In genomic region chr2:4670331-4670730, GRCh38 we compare ENCODE assay signal across 22 cellular contexts.
DNase-seq lines count a peak whose midpoint lies in the region; ATAC-seq, FAIRE-seq and TF ChIP-seq lines count a peak whose summit lies in the region.
"Had no signal": no experiment of that assay in that cellular context is flagged by ENCODE, and none has a peak within 500 bp of the region (broad histone marks: within the 10 kb centered on the region; RNA-seq: fewer than 3 reads in every experiment).

No MANE protein-coding gene starts in this region.

- no peaks in the 10 kb centered on the region for H3K9me3 ChIP-seq in suprapubic skin
- H3K9me3 ChIP-seq: A549 had no signal

- H3K4me1 Mint-ChIP-seq in chondrocyte (ENCODE audit: low read depth): peaks cover 45% of the 10 kb centered on the region
- H3K4me1 Mint-ChIP-seq in osteocyte (ENCODE audit: unreplicated experiment): peaks cover 44% of the 10 kb centered on the region
- H3K4me1 Mint-ChIP-seq: GM23338, H9 had no signal

- H3K27me3 ChIP-seq in suprapubic skin: no peaks in the 10 kb centered on the region

- H3K9me3 Mint-ChIP-seq in chondrocyte (ENCODE audit: low read depth) (peaks cover 6% of the 10 kb centered on the region), osteocyte (ENCODE audit: unreplicated experiment) (peaks cover 9% of the 10 kb centered on the region)
- H3K9me3 Mint-ChIP-seq: H9 had no signal

- H3K27ac Mint-ChIP-seq in chondrocyte (ENCODE audit: unreplicated experiment): peak overlapping the region; percentile 53
- peak overlapping the region; percentile 78 for H3K27ac Mint-ChIP-seq in osteocyte (ENCODE audit: unreplicated experiment)
- H3K27ac Mint-ChIP-seq: CD4-positive, CD25-positive, alpha-beta regulatory T cell; CD8-positive, alpha-beta T cell; GM23338; H9 had no signal

- 61% methylated on average over 2 of the region's 2 CpGs for WGBS in suprapubic skin

- no peak overlapping the region for H3K27ac ChIP-seq in suprapubic skin
- H3K27ac ChIP-seq: A549, C4-2B had no signal

- no peak for TF ChIP-seq EP300 in suprapubic skin (IDR thresholded peaks at IDR 0.05)

- H3K36me3 Mint-ChIP-seq in chondrocyte (ENCODE audit: low read depth): no peaks in the 10 kb centered on the region
- H3K36me3 Mint-ChIP-seq in osteocyte (ENCODE audit: unreplicated experiment): peaks cover 2% of the 10 kb centered on the region
- H3K36me3 Mint-ChIP-seq: CD4-positive, CD25-positive, alpha-beta regulatory T cell; CD8-positive, alpha-beta T cell had no signal

- DNase-seq in D721Med (ENCODE audit: insufficient read length, low spot score) (no peak), chondrocyte (ENCODE audit: low spot score) (no peak), osteocyte (ENCODE audit: extremely low spot score, unreplicated experiment) (no peak), iPS-NIHi7 (ENCODE audit: extremely low spot score) (no peak), Right ventricle myocardium superior (no peak), suprapubic skin (ENCODE audit: low spot score in 2 of 2) (no peak)
- DNase-seq: 8988T; Caco-2; CD4-positive, CD25-positive, alpha-beta regulatory T cell; CD8-positive, alpha-beta T cell; DMS 273 treated with DMSO at 0.1 percent for 48 hours; DMS79; EL; GDM1; H9 had no signal

- H3K27me3 Mint-ChIP-seq in chondrocyte (ENCODE audit: low read depth): no peaks in the 10 kb centered on the region
- H3K27me3 Mint-ChIP-seq in osteocyte (ENCODE audit: unreplicated experiment): no peaks in the 10 kb centered on the region
- H3K27me3 Mint-ChIP-seq: CD4-positive, CD25-positive, alpha-beta regulatory T cell had no signal

- no peaks in the 10 kb centered on the region for H3K36me3 ChIP-seq in suprapubic skin

- FAIRE-seq in D721Med (lab: Jason Lieb, UNC): peak; percentile 21
- FAIRE-seq: A549, GM12878, GM19239 had no signal

- intact Hi-C loops in Right ventricle myocardium superior (cut with DNase I): no loop called here

- TF ChIP-seq POLR2A in suprapubic skin (IDR thresholded peaks at IDR 0.05): no peak

- no peaks in the 10 kb centered on the region for H3K4me1 ChIP-seq in suprapubic skin
- H3K4me1 ChIP-seq: A549, Caco-2 had no signal

- H3K4me3 Mint-ChIP-seq in chondrocyte (ENCODE audit: unreplicated experiment) (no peak overlapping the region), osteocyte (ENCODE audit: unreplicated experiment) (no peak overlapping the region)
- H3K4me3 Mint-ChIP-seq: CD4-positive, CD25-positive, alpha-beta regulatory T cell; CD8-positive, alpha-beta T cell; GM23338; H9 had no signal

- TF ChIP-seq CTCF in D721Med (IDR thresholded peaks at IDR 0.05; ENCODE audit: insufficient read depth, missing control alignments) (no peak), chondrocyte (IDR thresholded peaks at IDR 0.05) (no peak), osteocyte (IDR thresholded peaks at IDR 0.05) (no peak), suprapubic skin (IDR thresholded peaks at IDR 0.05) (no peak)

- H3K4me3 ChIP-seq in suprapubic skin: no peak overlapping the region
- H3K4me3 ChIP-seq: A549, GM12878, GM23338 had no signal

- ATAC-seq in GM21381 (IDR thresholded peaks at IDR 0.05; ENCODE audit: unreplicated experiment) (no peak), Right ventricle myocardium superior (ENCODE audit: poor library complexity) (no peak)
- ATAC-seq: A549; CD8-positive, alpha-beta T cell; GM12878; GM23338; HCT116 had no signal
